22 cellular contexts compared by ENCODE assay signal in the genomic region with DNA sequence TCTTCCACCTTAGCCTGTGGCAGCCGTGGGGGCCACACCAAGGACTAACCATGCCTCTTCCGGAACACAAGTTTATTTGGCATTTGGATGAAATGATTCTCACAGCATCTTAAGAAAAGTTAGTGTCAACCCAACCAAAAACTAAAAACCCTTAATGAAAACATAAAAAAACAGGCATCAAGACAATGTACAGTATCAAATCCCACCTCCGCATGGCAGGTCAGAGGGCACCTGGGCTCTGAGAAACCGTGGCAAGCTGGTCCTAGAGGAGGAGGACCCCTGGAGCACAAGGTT.
DNase-seq lines count a peak whose midpoint lies in the region; ATAC-seq, FAIRE-seq and TF ChIP-seq lines count a peak whose summit lies in the region.
"Had no signal": no experiment of that assay in that cellular context is flagged by ENCODE, and none has a peak within 500 bp of the region (broad histone marks: within the 10 kb centered on the region; RNA-seq: fewer than 3 reads in every experiment).

No MANE protein-coding gene starts in this region.

- H3K27ac ChIP-seq in IMR-90 (ENCODE audit: insufficient read depth, low read length) (no peak overlapping the region), K562 (ENCODE audit: extremely low read depth, low read depth, low read length) (no peak overlapping the region), stomach smooth muscle (ENCODE audit: low read length) (peak overlapping the region; percentile 6), upper lobe of left lung (no peak overlapping the region)

- H3K4me3 Mint-ChIP-seq in neural crest cell = peak overlapping the region; percentile 48
- H3K4me3 Mint-ChIP-seq: CD4-positive, CD25-positive, alpha-beta regulatory T cell; HFFc6 had no signal

- peaks cover 20% of the 10 kb centered on the region for H3K36me3 ChIP-seq in IMR-90 (ENCODE audit: control insufficient read depth, insufficient read depth, low read length)
- H3K36me3 ChIP-seq in K562 (ENCODE audit: control insufficient read depth, insufficient read depth, low read length) = peaks cover 27% of the 10 kb centered on the region; the same call in 1 of the 3 replicates
- peaks cover 17 to 29% of the 10 kb centered on the region in 2 donors for H3K36me3 ChIP-seq in stomach smooth muscle (ENCODE audit: control insufficient read depth in 2 of 2, insufficient read depth in 2 of 2, low read length in 2 of 2)
- peaks cover 18 to 50% (median 38%) of the 10 kb centered on the region in 4 donors for H3K36me3 ChIP-seq in upper lobe of left lung

- peaks cover 28% of the 10 kb centered on the region for H3K27me3 Mint-ChIP-seq in neural crest cell (ENCODE audit: low read depth)
- H3K27me3 Mint-ChIP-seq: IgD-negative memory B cell had no signal

- DNase-seq in IMR-90 = no peak
- DNase-seq in K562 (ENCODE audit: extremely low read depth in 1 of 4, low spot score in 3 of 4) = no peak
- DNase-seq in neural crest cell (ENCODE audit: low read depth, low spot score) = no peak
- no peak for DNase-seq in upper lobe of left lung
- no peak for DNase-seq in GM19238 (ENCODE audit: insufficient read length, low spot score)
- DNase-seq: BE2C; C1 segment of cervical spinal cord; CD4-positive, CD25-positive, alpha-beta regulatory T cell; DMS153; DMS79; GDM1; GOT3; HFFc6 had no signal

- no peak for TF ChIP-seq EP300 in K562 (IDR thresholded peaks at IDR 0.05; ENCODE audit: low read length)
- TF ChIP-seq EP300 in upper lobe of left lung (IDR thresholded peaks at IDR 0.05) = no peak

- H3K79me1 ChIP-seq in IMR-90 (ENCODE audit: low read depth in 1 of 2, low read length in 2 of 2) = no peaks in the 10 kb centered on the region; a peak in 1 of 4 replicates

- H3K36me3 Mint-ChIP-seq in neural crest cell (ENCODE audit: low read depth) = peaks cover 3% of the 10 kb centered on the region
- H3K36me3 Mint-ChIP-seq: IgD-negative memory B cell had no signal

- peaks cover 17% of the 10 kb centered on the region; the same call in 1 of the 2 replicates for H4K20me1 ChIP-seq in IMR-90 (ENCODE audit: insufficient read depth, low read length)
- peaks cover 39% of the 10 kb centered on the region for H4K20me1 ChIP-seq in K562 (replicated peaks; ENCODE audit: control insufficient read depth, insufficient read depth, low read length)

- H2BK20ac ChIP-seq in IMR-90 (ENCODE audit: low read depth, low read length) = no peak overlapping the region

- H3K4ac ChIP-seq in IMR-90 (ENCODE audit: low read depth, low read length) = no peak overlapping the region

- H3K23ac ChIP-seq in IMR-90 (ENCODE audit: low read depth, low read length) = no peak overlapping the region

- H3K9me3 ChIP-seq in IMR-90 (ENCODE audit: control insufficient read depth, insufficient read depth, low read length) = no peaks in the 10 kb centered on the region
- H3K9me3 ChIP-seq in K562 (replicated peaks; ENCODE audit: control insufficient read depth, insufficient read depth, low read depth, low read length) = no peaks in the 10 kb centered on the region
- no peaks in the 10 kb centered on the region for H3K9me3 ChIP-seq in stomach smooth muscle (ENCODE audit: control insufficient read depth in 2 of 2, low read length in 2 of 2)
- H3K9me3 ChIP-seq in upper lobe of left lung = no peaks in the 10 kb centered on the region
- H3K9me3 ChIP-seq: BE2C, Caco-2 had no signal

- no peak overlapping the region for H3K56ac ChIP-seq in IMR-90 (ENCODE audit: extremely low read depth, insufficient read depth, low read length)

- no peak overlapping the region for H2BK15ac ChIP-seq in IMR-90 (ENCODE audit: low read depth, low read length)

- H2AK9ac ChIP-seq in IMR-90 (replicated peaks; ENCODE audit: low read depth, low read length, poor library complexity) = peak overlapping the region; percentile 57

- no peak for FAIRE-seq in K562 (lab: Jason Lieb, UNC)
- FAIRE-seq: A204.1, D721Med, GM12892, GM18507, HTR-8/SVneo had no signal

- intact Hi-C loops in IMR-90 (cut with micrococcal nuclease) = no loop called here
- intact Hi-C loops in K562 (cut with micrococcal nuclease) = loop anchor here (1.0 to 10.0 kb wide), 3 partner anchors 108 to 259 kb away; a partner anchor contains a TSS

- H2AFZ ChIP-seq in IMR-90 (replicated peaks; ENCODE audit: low read length, poor library complexity) = no peak overlapping the region
- H2AFZ ChIP-seq in K562 (ENCODE audit: low read depth, low read length) = no peak overlapping the region

- no peaks in the 10 kb centered on the region for H3K79me2 ChIP-seq in K562 (ENCODE audit: control insufficient read depth, insufficient read depth, low read length)

- ATAC-seq in IMR-90 (ENCODE audit: low read depth) (no peak), K562 (no peak), upper lobe of left lung (ENCODE audit: low FRiP score in 2 of 2) (no peak), HG03280 (IDR thresholded peaks at IDR 0.05; ENCODE audit: unreplicated experiment) (no peak)

- H4K91ac ChIP-seq in IMR-90 (ENCODE audit: insufficient read depth, low read depth, low read length) = no peak overlapping the region

- TF ChIP-seq POLR2A in IMR-90 (IDR thresholded peaks at IDR 0.05; ENCODE audit: low read depth, low read length) (no peak), K562 (conservative IDR thresholded peaks at IDR 0.05) (no peak), upper lobe of left lung (IDR thresholded peaks at IDR 0.05) (no peak)

- H2AK5ac ChIP-seq in IMR-90 (ENCODE audit: low read depth, low read length) = no peak overlapping the region

- H4K8ac ChIP-seq in IMR-90 (ENCODE audit: low read depth in 2 of 2, low read length in 2 of 2) = no peak overlapping the region

- CTCF ChIA-PET in IMR-90 (lab: Yijun Ruan, JAX) = no interaction called here
- CTCF ChIA-PET in K562 (lab: Yijun Ruan, JAX; ENCODE audit: low intra/inter-chr PET ratio) = interaction anchor here (0.7 kb wide), 1 partner anchor 49 kb away, joined by 3 read pairs; no protein-coding TSS in a partner anchor

- peaks cover 3% of the 10 kb centered on the region for H3K4me1 Mint-ChIP-seq in neural crest cell

- no peak overlapping the region for H3K27ac Mint-ChIP-seq in neural crest cell (ENCODE audit: unreplicated experiment)
- H3K27ac Mint-ChIP-seq: HFFc6 had no signal

- TF ChIP-seq CTCF in IMR-90 (conservative IDR thresholded peaks at IDR 0.05; ENCODE audit: low read depth, low read length) (no peak), K562 (IDR thresholded peaks at IDR 0.05 in 2 of 3, conservative IDR thresholded peaks at IDR 0.05 in 1 of 3; ENCODE audit: insufficient read depth in 2 of 3, low read depth in 1 of 3, low read length in 3 of 3) (no peak), neural crest cell (conservative IDR thresholded peaks at IDR 0.05) (no peak), upper lobe of left lung (IDR thresholded peaks at IDR 0.05) (no peak)

- no peaks in the 10 kb centered on the region for H3K9me3 Mint-ChIP-seq in neural crest cell
- H3K9me3 Mint-ChIP-seq: CD4-positive, CD25-positive, alpha-beta regulatory T cell; HFFc6; IgD-negative memory B cell had no signal

- no peak for TF ChIP-seq RAD21 in IMR-90 (IDR thresholded peaks at IDR 0.05; ENCODE audit: low read length)
- TF ChIP-seq RAD21 in K562 (CRISPR knock-in tag; conservative IDR thresholded peaks at IDR 0.05 in 1 of 2, IDR thresholded peaks at IDR 0.05 in 1 of 2) = no peak

- WGBS in IMR-90 (ENCODE audit: extremely low coverage in 2 of 2, insufficient read length in 1 of 2), 2 experiments = no CpG with 5 or more reads among the region's 4 CpGs
- 33% methylated on average over 4 of the region's 4 CpGs for WGBS in K562 (ENCODE audit: insufficient coverage, low coverage, missing lambda C conversion rate)
- WGBS in upper lobe of left lung, 2 donors = 77 to 82% methylated on average over 4 of the region's 4 CpGs

- H3K9ac ChIP-seq in IMR-90 (ENCODE audit: low read depth, low read length) (no peak overlapping the region), K562 (ENCODE audit: insufficient read depth in 1 of 2, low read depth in 2 of 2, low read length in 2 of 2) (no peak overlapping the region), stomach smooth muscle (ENCODE audit: low read length in 2 of 2) (no peak overlapping the region)

- H3K14ac ChIP-seq in IMR-90 (replicated peaks; ENCODE audit: low read depth, low read length) = no peak overlapping the region

- H2BK120ac ChIP-seq in IMR-90 (ENCODE audit: low read depth, low read length) = no peak overlapping the region

- H3K4me2 ChIP-seq in IMR-90 (ENCODE audit: low read depth, low read length) (no peak overlapping the region), K562 (ENCODE audit: insufficient read depth, low read length) (no peak overlapping the region)

- POLR2A ChIA-PET in IMR-90 (lab: Charles Lee; ENCODE audit: unreplicated experiment) = no interaction called here
- POLR2A ChIA-PET in K562 (lab: Yijun Ruan, JAX) = interaction anchor here (0.6 to 4.3 kb wide), 13 partner anchors 8 to 1397 kb away, joined by 3 to 37 read pairs (median 3); a partner anchor contains a TSS

- H3K18ac ChIP-seq in IMR-90 (ENCODE audit: low read depth, low read length) = no peak overlapping the region

- no peak overlapping the region for H2BK5ac ChIP-seq in IMR-90 (ENCODE audit: low read depth, low read length, poor library complexity, severe bottlenecking)

- no peak overlapping the region for H3K4me3 ChIP-seq in IMR-90 (ENCODE audit: insufficient read depth, low read depth, low read length)
- no peak overlapping the region for H3K4me3 ChIP-seq in K562
- no peak overlapping the region for H3K4me3 ChIP-seq in stomach smooth muscle (ENCODE audit: low read length in 2 of 2)
- no peak overlapping the region for H3K4me3 ChIP-seq in upper lobe of left lung

- no peak overlapping the region for H4K5ac ChIP-seq in IMR-90 (ENCODE audit: low read depth, low read length)

- dilution Hi-C loops in IMR-90 (cut with HindIII; ENCODE audit: low sequenced_read_pairs, unreplicated experiment) = no loop called here

- in situ Hi-C loops in IMR-90 (cut with MboI; ENCODE audit: low sequenced_read_pairs) = no loop called here
- in situ Hi-C loops in K562 (cut with MboI) = no loop called here

- H3K9me1 ChIP-seq in IMR-90 (ENCODE audit: insufficient read depth, low read length) (no peaks in the 10 kb centered on the region), K562 (ENCODE audit: control insufficient read depth, insufficient read depth, low read length) (peaks cover 19% of the 10 kb centered on the region)

- BruUV-seq in IMR-90 (replicated peaks; lab: Mats Ljungman, UMichigan) (no TSS peak), K562 (replicated peaks; lab: Mats Ljungman, UMichigan) (no TSS peak)

- H3K4me1 ChIP-seq in IMR-90 (ENCODE audit: control insufficient read depth, insufficient read depth, low read length) = no peaks in the 10 kb centered on the region
- peaks cover 0 to 31% of the 10 kb centered on the region in 2 experiments; a peak in 1 of 5 replicates for H3K4me1 ChIP-seq in K562 (replicated peaks in 1 of 2; ENCODE audit: control insufficient read depth in 2 of 2, insufficient read depth in 2 of 2, low read length in 2 of 2)
- no peaks in the 10 kb centered on the region for H3K4me1 ChIP-seq in stomach smooth muscle (ENCODE audit: control insufficient read depth, insufficient read depth, low read length)
- no peaks in the 10 kb centered on the region for H3K4me1 ChIP-seq in upper lobe of left lung
- H3K4me1 ChIP-seq: BE2C, Caco-2 had no signal

- H3K27me3 ChIP-seq in IMR-90 (ENCODE audit: control insufficient read depth, insufficient read depth, low read length) = no peaks in the 10 kb centered on the region
- peaks cover 10 to 20% of the 10 kb centered on the region in 2 experiments; a peak in 4 of 5 replicates for H3K27me3 ChIP-seq in K562 (ENCODE audit: control insufficient read depth in 2 of 2, insufficient read depth in 2 of 2, low read length in 2 of 2)
- no peaks in the 10 kb centered on the region for H3K27me3 ChIP-seq in stomach smooth muscle (ENCODE audit: control insufficient read depth in 1 of 2, insufficient read depth in 2 of 2, low read length in 2 of 2)
- H3K27me3 ChIP-seq in upper lobe of left lung = no peaks in the 10 kb centered on the region
- H3K27me3 ChIP-seq: BE2C had no signal
